In genomic region chr4:6732441-6733357, GRCh38 we compare ENCODE assay signal across 1 cellular context.
TF ChIP-seq lines count a peak whose summit lies in the region.

No MANE protein-coding gene starts in this region.

TF ChIP-seq in HepG2, 621 proteins besides CTCF, POLR2A, EP300 and RAD21 (continued from another document):
- TF ChIP-seq ZNF460 (CRISPR knock-in tag; IDR thresholded peaks at IDR 0.05; ENCODE audit: borderline replicate concordance), result no peak
- no peak for TF ChIP-seq ZNF432 (CRISPR knock-in tag; IDR thresholded peaks at IDR 0.05; ENCODE audit: borderline replicate concordance)
- TF ChIP-seq RFX3 (CRISPR knock-in tag; IDR thresholded peaks at IDR 0.05), result no peak
- TF ChIP-seq ZNF775 (CRISPR knock-in tag; IDR thresholded peaks at IDR 0.05; ENCODE audit: borderline replicate concordance), result no peak
- TF ChIP-seq ZHX1 (CRISPR knock-in tag; IDR thresholded peaks at IDR 0.05; ENCODE audit: low read depth), result no peak
- TF ChIP-seq XBP1 (CRISPR knock-in tag; IDR thresholded peaks at IDR 0.05), result peak; percentile 82; the same call in 1 of the 2 replicates
- 0 out of 2 replicates have a peak, but pooled peaks have one; percentile 39 for TF ChIP-seq SALL2 (CRISPR knock-in tag; IDR thresholded peaks at IDR 0.05)
- no peak for TF ChIP-seq RFX5 (IDR thresholded peaks at IDR 0.05; ENCODE audit: low read depth, low read length)
- TF ChIP-seq NKX3-1 (CRISPR knock-in tag; IDR thresholded peaks at IDR 0.05), result peak; percentile 77; the same call in 1 of the 2 replicates
- no peak for TF ChIP-seq ZNF143 (CRISPR knock-in tag; IDR thresholded peaks at IDR 0.05)
- no peak for TF ChIP-seq PHF21A (CRISPR knock-in tag; IDR thresholded peaks at IDR 0.05)
- TF ChIP-seq FOXM1 (CRISPR knock-in tag; IDR thresholded peaks at IDR 0.05), result no peak
- TF ChIP-seq FOXA3 (CRISPR knock-in tag; IDR thresholded peaks at IDR 0.05), result 0 out of 2 replicates have a peak, but pooled peaks have one; percentile 30
- no peak for TF ChIP-seq ZNF556 (CRISPR knock-in tag; IDR thresholded peaks at IDR 0.05; ENCODE audit: borderline replicate concordance)
- TF ChIP-seq PHF5A (CRISPR knock-in tag; IDR thresholded peaks at IDR 0.05; ENCODE audit: low read depth, unreplicated experiment), result no peak
- TF ChIP-seq HOXA3 (CRISPR knock-in tag; IDR thresholded peaks at IDR 0.05), result peak; percentile 70; the same call in 1 of the 2 replicates
- TF ChIP-seq ZNF549 (CRISPR knock-in tag; IDR thresholded peaks at IDR 0.05), result no peak
- no peak for TF ChIP-seq ZNF660 (CRISPR knock-in tag; IDR thresholded peaks at IDR 0.05; ENCODE audit: borderline replicate concordance, low read depth)
- no peak; the same call in 1 of the 2 replicates for TF ChIP-seq HOXD1 (CRISPR knock-in tag; IDR thresholded peaks at IDR 0.05)
- 0 out of 2 replicates have a peak, but pooled peaks have one; percentile 40 for TF ChIP-seq KDM3A (CRISPR knock-in tag; IDR thresholded peaks at IDR 0.05; ENCODE audit: low read depth)
- no peak for TF ChIP-seq ZNF614 (CRISPR knock-in tag; IDR thresholded peaks at IDR 0.05; ENCODE audit: borderline replicate concordance)
- no peak for TF ChIP-seq ZSCAN12 (CRISPR knock-in tag; IDR thresholded peaks at IDR 0.05)
- TF ChIP-seq ZNF746 (CRISPR knock-in tag; IDR thresholded peaks at IDR 0.05), result no peak
- no peak for TF ChIP-seq NFYB (CRISPR knock-in tag; IDR thresholded peaks at IDR 0.05)
- TF ChIP-seq FOXO4 (CRISPR knock-in tag; conservative IDR thresholded peaks at IDR 0.05), result no peak
- TF ChIP-seq ZNF12 (CRISPR knock-in tag; IDR thresholded peaks at IDR 0.05), result no peak
- TF ChIP-seq MAFF (IDR thresholded peaks at IDR 0.05; ENCODE audit: low read depth, low read length), result peak; percentile 92
- TF ChIP-seq ZNF180 (CRISPR knock-in tag; IDR thresholded peaks at IDR 0.05; ENCODE audit: borderline replicate concordance, low read depth), result no peak
- TF ChIP-seq ZNF274 (CRISPR knock-in tag; IDR thresholded peaks at IDR 0.05), result no peak
- TF ChIP-seq KMT2A (CRISPR knock-in tag; IDR thresholded peaks at IDR 0.05), result no peak
- peak; percentile 62; the same call in 1 of the 2 replicates for TF ChIP-seq ZNF331 (CRISPR knock-in tag; IDR thresholded peaks at IDR 0.05)
- TF ChIP-seq MXI1 (IDR thresholded peaks at IDR 0.05; ENCODE audit: borderline replicate concordance, low read depth, low read length), result peak; percentile 57; the same call in 1 of the 3 replicates
- TF ChIP-seq SP2 (CRISPR knock-in tag; IDR thresholded peaks at IDR 0.05), result no peak
- TF ChIP-seq MXD3 (CRISPR knock-in tag; IDR thresholded peaks at IDR 0.05), result no peak
- TF ChIP-seq DNMT1 (CRISPR knock-in tag; IDR thresholded peaks at IDR 0.05), result no peak
- no peak for TF ChIP-seq PAX8 (CRISPR knock-in tag; IDR thresholded peaks at IDR 0.05; ENCODE audit: borderline replicate concordance)
